ENCODE assay signal across 20 cellular contexts in genomic region chr11:129148487-129148886, GRCh38.
"Had no signal": no experiment of that assay in that cellular context is flagged by ENCODE, and none has a peak within 500 bp of the region (broad histone marks: within the 10 kb centered on the region; RNA-seq: fewer than 3 reads in every experiment).

No MANE protein-coding gene starts in this region.

- H3K27me3 ChIP-seq: dorsolateral prefrontal cortex, gastrocnemius medialis, heart left ventricle, neutrophil, testis, upper lobe of right lung had no signal

- H3K9me3 ChIP-seq: neutrophil, testis had no signal

- DNase-seq: activated CD4-positive, alpha-beta T cell treated with anti-CD3 and anti-CD28 coated beads, Interleukin-2, amount 10 ng/mL, durations not matched to agents 24 days and 14 days; activated CD4-positive, CD25-positive, alpha-beta regulatory T cell; activated CD8-positive, alpha-beta T cell treated with anti-CD3 and anti-CD28 coated beads, Interleukin-2, amount 10 ng/mL, durations not matched to agents 7 days and 5 days; activated naive CD4-positive, alpha-beta T cell treated with Interleukin-2 at 50 U/mL for 16 hours; activated naive CD8-positive, alpha-beta T cell treated with anti-CD3 and anti-CD28 coated beads, Interleukin-2, amount 10 ng/mL, durations not matched to agents 7 days and 5 days; activated T-cell treated with anti-CD3 and anti-CD28 coated beads, Interleukin-2, amount 50 U/mL, for 24 hours; amygdala; caudate nucleus; dorsolateral prefrontal cortex; gastrocnemius medialis; heart left ventricle; immature natural killer cell; stimulated activated CD4-positive, alpha-beta T cell treated with anti-CD3 and anti-CD28 coated beads, Interleukin-4, amount 100 ng/mL, for 4 hours; T-helper 9 cell; testis; upper lobe of right lung had no signal

- H3K27ac Mint-ChIP-seq: activated CD4-positive, alpha-beta T cell treated with anti-CD3 and anti-CD28 coated beads, Interleukin-2, amount 10 ng/mL, durations not matched to agents 24 days and 14 days; activated CD8-positive, alpha-beta T cell treated with anti-CD3 and anti-CD28 coated beads, Interleukin-2, amount 10 ng/mL, durations not matched to agents 7 days and 5 days; activated naive CD8-positive, alpha-beta T cell treated with anti-CD3 and anti-CD28 coated beads, Interleukin-2, amount 10 ng/mL, durations not matched to agents 7 days and 5 days; activated T-cell treated with anti-CD3 and anti-CD28 coated beads, Interleukin-2, amount 50 U/mL, for 24 hours; activated T-helper 2 cell treated with anti-CD3 and anti-CD28 coated beads, Interferon-gamma antibody, Interleukin-2, Interleukin-4, amounts not matched to agents 10 μg/mL and 5 μg/mL and 100 μg/mL, durations not matched to agents 14 hours and 24 hours and 36 hours; immature natural killer cell; natural killer cell treated with Interleukin-12 subunit alpha and Interleukin-12 subunit beta and Interleukin-15 and Interleukin-18, amount 100 ng/mL, for 72 hours; stimulated activated memory B cell treated with anti-CD40 and anti-IgM and Interleukin-4, amounts not matched to agents 10 μg/mL and 1 μg/mL and 100 μg/mL, for 72 hours had no signal

- H3K27me3 Mint-ChIP-seq: activated CD4-positive, alpha-beta T cell treated with anti-CD3 and anti-CD28 coated beads, Interleukin-2, amount 10 ng/mL, durations not matched to agents 24 days and 14 days; activated naive CD8-positive, alpha-beta T cell treated with anti-CD3 and anti-CD28 coated beads, Interleukin-2, amount 10 ng/mL, durations not matched to agents 7 days and 5 days; activated T-cell treated with anti-CD3 and anti-CD28 coated beads, Interleukin-2, amount 50 U/mL, for 24 hours had no signal

- H3K36me3 ChIP-seq: gastrocnemius medialis, heart left ventricle, neutrophil, upper lobe of right lung had no signal

- H3K4me1 Mint-ChIP-seq: activated CD4-positive, alpha-beta T cell treated with anti-CD3 and anti-CD28 coated beads, Interleukin-2, amount 10 ng/mL, durations not matched to agents 24 days and 14 days; activated naive CD8-positive, alpha-beta T cell treated with anti-CD3 and anti-CD28 coated beads, Interleukin-2, amount 10 ng/mL, durations not matched to agents 7 days and 5 days; immature natural killer cell; stimulated activated memory B cell treated with anti-CD40 and anti-IgM and Interleukin-4, amounts not matched to agents 10 μg/mL and 1 μg/mL and 100 μg/mL, for 72 hours had no signal

- H3K27ac ChIP-seq: dorsolateral prefrontal cortex, gastrocnemius medialis, heart left ventricle, neutrophil, testis, upper lobe of right lung had no signal

- H3K4me1 ChIP-seq: gastrocnemius medialis, testis, upper lobe of right lung had no signal

- H3K36me3 Mint-ChIP-seq: activated naive CD8-positive, alpha-beta T cell treated with anti-CD3 and anti-CD28 coated beads, Interleukin-2, amount 10 ng/mL, durations not matched to agents 7 days and 5 days had no signal

- H3K4me3 ChIP-seq: dorsolateral prefrontal cortex, gastrocnemius medialis, heart left ventricle, testis, upper lobe of right lung had no signal

- H3K4me3 Mint-ChIP-seq: activated CD4-positive, alpha-beta T cell treated with anti-CD3 and anti-CD28 coated beads, Interleukin-2, amount 10 ng/mL, durations not matched to agents 24 days and 14 days; activated CD8-positive, alpha-beta T cell treated with anti-CD3 and anti-CD28 coated beads, Interleukin-2, amount 10 ng/mL, durations not matched to agents 7 days and 5 days; activated naive CD8-positive, alpha-beta T cell treated with anti-CD3 and anti-CD28 coated beads, Interleukin-2, amount 10 ng/mL, durations not matched to agents 7 days and 5 days; activated T-cell treated with anti-CD3 and anti-CD28 coated beads, Interleukin-2, amount 50 U/mL, for 24 hours; immature natural killer cell; natural killer cell treated with Interleukin-12 subunit alpha and Interleukin-12 subunit beta and Interleukin-15 and Interleukin-18, amount 100 ng/mL, for 72 hours; stimulated activated memory B cell treated with anti-CD40 and anti-IgM and Interleukin-4, amounts not matched to agents 10 μg/mL and 1 μg/mL and 100 μg/mL, for 72 hours had no signal
